In genomic region chr12:6915023-6915788, GRCh38 we compare ENCODE assay signal across 1 cellular context.
TF ChIP-seq lines count a peak whose summit lies in the region.

No MANE protein-coding gene starts in this region.

TF ChIP-seq in GM12878, 131 proteins besides CTCF, POLR2A, EP300 and RAD21:
- TF ChIP-seq IKZF1 (conservative IDR thresholded peaks at IDR 0.05) (0 out of 2 replicates have a peak, but pooled peaks have one; percentile 7), MYB (IDR thresholded peaks at IDR 0.05; ENCODE audit: borderline replicate concordance, low read depth, low read length) (no peak), RB1 (IDR thresholded peaks at IDR 0.05; ENCODE audit: borderline replicate concordance) (no peak; the same call in 1 of the 2 replicates), FOXM1 (IDR thresholded peaks at IDR 0.05; ENCODE audit: low read depth, low read length) (no peak), RELB (IDR thresholded peaks at IDR 0.05; ENCODE audit: low read depth) (peak; percentile 24; the same call in 1 of the 2 replicates), GATAD2B (conservative IDR thresholded peaks at IDR 0.05; ENCODE audit: low read depth) (0 out of 2 replicates have a peak, but pooled peaks have one; percentile 11), ZBTB40 (IDR thresholded peaks at IDR 0.05; ENCODE audit: borderline replicate concordance) (peak; percentile 28; the same call in 1 of the 2 replicates), NKRF (conservative IDR thresholded peaks at IDR 0.05) (0 out of 2 replicates have a peak, but pooled peaks have one; percentile 19), YY1 (IDR thresholded peaks at IDR 0.05; ENCODE audit: low read depth, low read length) (peak; percentile 78), MEF2B (IDR thresholded peaks at IDR 0.05; ENCODE audit: partially characterized antibody, poor library complexity, severe bottlenecking) (peak; percentile 28), SP1 (IDR thresholded peaks at IDR 0.05; ENCODE audit: low read depth, low read length) (peak; percentile 19)
